12 cellular contexts compared by ENCODE assay signal in the genomic region with DNA sequence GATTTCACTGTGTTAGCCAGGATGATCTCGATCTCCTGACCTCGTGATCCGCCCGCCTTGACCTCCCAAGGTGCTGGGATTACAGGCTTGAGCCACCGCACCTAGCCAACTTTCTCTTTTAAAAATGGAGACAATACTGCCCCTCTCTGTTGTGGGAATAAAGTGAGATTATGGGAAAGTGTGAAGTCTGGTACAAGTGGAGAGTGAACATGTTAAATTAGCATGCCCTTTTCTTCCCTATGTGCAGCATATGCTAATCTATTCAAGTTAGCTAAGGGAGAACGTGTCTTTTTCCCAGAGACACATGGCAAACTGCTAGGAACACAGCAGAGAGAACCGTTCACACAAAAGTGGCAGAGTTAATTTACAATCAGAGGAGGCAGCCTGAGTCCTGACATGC. TPM values are rescaled to one million over a fixed set of nuclear protein-coding genes. Genes with fewer than 3 reads are reported as not detected.
DNase-seq lines count a peak whose midpoint lies in the region; ATAC-seq, FAIRE-seq and TF ChIP-seq lines count a peak whose summit lies in the region.
"Had no signal": no experiment of that assay in that cellular context is flagged by ENCODE, and none has a peak within 500 bp of the region (broad histone marks: within the 10 kb centered on the region; RNA-seq: fewer than 3 reads in every experiment).

No MANE protein-coding gene starts in this region.

- TF ChIP-seq POLR2A in HepG2 (IDR thresholded peaks at IDR 0.05; ENCODE audit: insufficient read depth in 1 of 2, low read depth in 2 of 2, low read length in 2 of 2) (no peak), right lobe of liver (IDR thresholded peaks at IDR 0.05) (no peak), heart left ventricle (IDR thresholded peaks at IDR 0.05) (no peak)

- H3K4me3 ChIP-seq in HepG2 (replicated peaks in 1 of 3; ENCODE audit: insufficient read depth in 1 of 3, low read depth in 2 of 3, low read length in 3 of 3) (no peak overlapping the region), right lobe of liver (no peak overlapping the region), fibroblast of lung (replicated peaks in 1 of 4; ENCODE audit: control extremely low read depth in 1 of 4, insufficient read depth in 1 of 4, low read depth in 3 of 4, low read length in 4 of 4) (no peak overlapping the region), H7 (ENCODE audit: insufficient read depth, low read depth, low read length) (no peak overlapping the region), heart left ventricle (no peak overlapping the region)

- WGBS in HepG2 (ENCODE audit: low lambda C conversion rate) = 98% methylated on average over 7 of the region's 7 CpGs
- WGBS in right lobe of liver (ENCODE audit: insufficient coverage, low coverage, low lambda C conversion rate, missing lambda C conversion rate) = 86% methylated on average over 7 of the region's 7 CpGs
- WGBS in heart left ventricle, 4 donors = 92 to 94% (median 93%) methylated on average over 7 of the region's 7 CpGs

- POLR2A ChIA-PET in HepG2 (lab: Yijun Ruan, JAX) = interaction anchor here (1.9 to 2.6 kb wide), 2 partner anchors 8 to 28 kb away, joined by 10 to 54 read pairs; partner anchors contain the start of gene MLF2
- POLR2A ChIA-PET in RWPE1 (lab: Yijun Ruan, JAX; ENCODE audit: low non-redundant PET) = interaction anchor here (0.7 kb wide), 1 partner anchor 127 kb away, joined by 3 read pairs; no protein-coding TSS in a partner anchor

- H3K9ac ChIP-seq in HepG2 (ENCODE audit: insufficient read depth, low read depth, low read length) (peak overlapping the region; percentile 29; the same call in 1 of the 2 replicates), fibroblast of lung (ENCODE audit: insufficient read depth, low read length) (no peak overlapping the region)
- H3K9ac ChIP-seq: parathyroid adenoma had no signal

- H3K27ac ChIP-seq in HepG2 (ENCODE audit: extremely low read length, insufficient read depth, low read length) (no peak overlapping the region), right lobe of liver (no peak overlapping the region), RWPE1 (peak overlapping the region; percentile 84), fibroblast of lung (ENCODE audit: insufficient read depth, low read length) (no peak overlapping the region), heart left ventricle (no peak overlapping the region)

- H3K4me1 ChIP-seq in HepG2 (ENCODE audit: insufficient read depth, low read length) = peaks cover 27% of the 10 kb centered on the region
- H3K4me1 ChIP-seq in right lobe of liver = peaks cover 0 to 13% (median 0%) of the 10 kb centered on the region in 4 donors
- H3K4me1 ChIP-seq in fibroblast of lung (ENCODE audit: control insufficient read depth, extremely low read depth, insufficient read depth, low read length) = no peaks in the 10 kb centered on the region
- H3K4me1 ChIP-seq in heart left ventricle = peaks cover 0 to 23% (median 11%) of the 10 kb centered on the region in 12 donors
- H3K4me1 ChIP-seq: parathyroid adenoma had no signal

- H3K4me2 ChIP-seq in HepG2 (ENCODE audit: low read depth, low read length) (0 out of 2 replicates have a peak overlapping the region, but pooled peaks have one; percentile 20), fibroblast of lung (ENCODE audit: extremely low read depth, insufficient read depth, low read length) (peak overlapping the region; percentile 19)

- TF ChIP-seq CTCF in HepG2 (CRISPR knock-in tag; IDR thresholded peaks at IDR 0.05) = no peak
- no peak for TF ChIP-seq CTCF in right lobe of liver (IDR thresholded peaks at IDR 0.05)
- no peak for TF ChIP-seq CTCF in RWPE1 (conservative IDR thresholded peaks at IDR 0.05; ENCODE audit: low read depth)
- no peak for TF ChIP-seq CTCF in fibroblast of lung (conservative IDR thresholded peaks at IDR 0.05 in 1 of 2, IDR thresholded peaks at IDR 0.05 in 1 of 2; ENCODE audit: low read depth in 1 of 2, low read length in 2 of 2)
- no peak for TF ChIP-seq CTCF in heart left ventricle (IDR thresholded peaks at IDR 0.05)

- H4K20me1 ChIP-seq in HepG2 (ENCODE audit: insufficient read depth, low read length) (no peaks in the 10 kb centered on the region), fibroblast of lung (ENCODE audit: control insufficient read depth, extremely low read depth, insufficient read depth, low read length) (no peaks in the 10 kb centered on the region)

- H3K36me3 ChIP-seq in HepG2 (replicated peaks in 1 of 2; ENCODE audit: control insufficient read depth in 1 of 2, insufficient read depth in 2 of 2, low read length in 2 of 2) = peaks cover 6 to 25% of the 10 kb centered on the region in 2 experiments; a peak in 4 of 5 replicates
- peaks cover 0 to 30% (median 4%) of the 10 kb centered on the region in 4 donors for H3K36me3 ChIP-seq in right lobe of liver
- peaks cover 16% of the 10 kb centered on the region for H3K36me3 ChIP-seq in fibroblast of lung (ENCODE audit: control insufficient read depth, insufficient read depth, low read length)
- H3K36me3 ChIP-seq in H7 (replicated peaks; ENCODE audit: control insufficient read depth, insufficient read depth, low read length) = peaks cover 17% of the 10 kb centered on the region
- peaks cover 0 to 38% (median 33%) of the 10 kb centered on the region in 9 donors for H3K36me3 ChIP-seq in heart left ventricle

- H3K27me3 ChIP-seq in HepG2 (ENCODE audit: control insufficient read depth in 1 of 2, insufficient read depth in 2 of 2, low read length in 2 of 2) = no peaks in the 10 kb centered on the region
- H3K27me3 ChIP-seq in right lobe of liver = no peaks in the 10 kb centered on the region
- H3K27me3 ChIP-seq in fibroblast of lung (ENCODE audit: control insufficient read depth, insufficient read depth, low read length) = no peaks in the 10 kb centered on the region
- H3K27me3 ChIP-seq in H7 (ENCODE audit: control insufficient read depth, insufficient read depth, low read length) = no peaks in the 10 kb centered on the region
- no peaks in the 10 kb centered on the region for H3K27me3 ChIP-seq in heart left ventricle
- H3K27me3 ChIP-seq: hepatocyte, left lung had no signal

- H2AFZ ChIP-seq in HepG2 (ENCODE audit: low read length) (no peak overlapping the region), fibroblast of lung (ENCODE audit: low read length) (no peak overlapping the region)
- H2AFZ ChIP-seq: hepatocyte, parathyroid adenoma had no signal

- in situ Hi-C loops in HepG2 (cut with HindIII; ENCODE audit: extremely low pct_ligation_motif_present, low pct_unique_long_range_greater_than_20kb) = no loop called here

- intact Hi-C loops in HepG2 (cut with micrococcal nuclease; ENCODE audit: unreplicated experiment) (loop anchor here (2.0 kb wide), 1 partner anchor 37 kb away; the partner anchor contains the start of gene ZNF384), right lobe of liver (cut with DNase I) (loop anchor here (10.0 kb wide), 2 partner anchors 61 to 71 kb away; partner anchors contain the start of gene ING4 (in 1 of the 2)), heart left ventricle (cut with DNase I) (loop anchor here in 4 of 10 donors (2.0 to 10.0 kb wide), 5 partner anchors 27 to 63 kb away; partner anchors contain the start of genes ING4 (in 2 of the 4), MLF2 (in 1 of the 4) and ZNF384 (in 1 of the 4))

- no peak for FAIRE-seq in HepG2 (lab: Jason Lieb, UNC)

- H3K79me2 ChIP-seq in HepG2 (ENCODE audit: insufficient read depth, low read length) = peaks cover 3% of the 10 kb centered on the region
- peaks cover 7% of the 10 kb centered on the region for H3K79me2 ChIP-seq in fibroblast of lung (ENCODE audit: control insufficient read depth, insufficient read depth, low read length)
- H3K79me2 ChIP-seq: parathyroid adenoma had no signal

- DNase-seq in HepG2 (ENCODE audit: low spot score) (no peak), right lobe of liver (no peak), RWPE1 (ENCODE audit: low spot score) (no peak), fibroblast of lung (ENCODE audit: low read depth in 2 of 2) (no peak), H7 (no peak), heart left ventricle (no peak), NCI-H128 (lab: John Stamatoyannopoulos, UW; ENCODE audit: unreplicated experiment) (no peak), NCI-H1105 (lab: John Stamatoyannopoulos, UW) (no peak)
- DNase-seq: C1 segment of cervical spinal cord, left lung had no signal

- no peak for ATAC-seq in HepG2
- ATAC-seq in right lobe of liver = no peak
- ATAC-seq in heart left ventricle = no peak
- ATAC-seq: left lung had no signal

- CTCF ChIA-PET in HepG2 (lab: Yijun Ruan, JAX; ENCODE audit: low intra/inter-chr PET ratio, low total read pairs) = no interaction called here
- CTCF ChIA-PET in RWPE1 (lab: Yijun Ruan, JAX) = interaction anchor here (0.5 to 0.7 kb wide), 2 partner anchors 26 to 508 kb away, joined by 3 to 4 read pairs; no protein-coding TSS in a partner anchor

- H3K9me3 ChIP-seq in HepG2 (ENCODE audit: low read length) (no peaks in the 10 kb centered on the region), right lobe of liver (no peaks in the 10 kb centered on the region), fibroblast of lung (ENCODE audit: control insufficient read depth, insufficient read depth, low read depth, low read length) (no peaks in the 10 kb centered on the region), heart left ventricle (no peaks in the 10 kb centered on the region)
- H3K9me3 ChIP-seq: left lung had no signal

- no peak for TF ChIP-seq EP300 in HepG2 (IDR thresholded peaks at IDR 0.05; ENCODE audit: low read depth in 2 of 2, low read length in 2 of 2)
- no peak for TF ChIP-seq EP300 in HepG2 (CRISPR knock-in tag; IDR thresholded peaks at IDR 0.05; ENCODE audit: borderline replicate concordance)

- BruUV-seq in HepG2 (replicated peaks; lab: Mats Ljungman, UMichigan) = no TSS peak

- TF ChIP-seq RAD21 in HepG2 (CRISPR knock-in tag; IDR thresholded peaks at IDR 0.05) = no peak

RNA-seq across cellular contexts. Expression of gene COPS7A, which starts 1.5 kb away (rescaled TPM):
- total RNA-seq in HepG2 (2016; rRNA removed; fragmentation: Illumina TruSeq; extraction: Trizol) = 38.0 and 40.0 TPM in 2 replicates
- total RNA-seq in HepG2 (2016; cell fraction: cytosol; rRNA removed; fragmentation: Illumina TruSeq; extraction: Trizol; ENCODE audit: low read depth) = 16.6 and 19.7 TPM in 2 replicates
- total RNA-seq in HepG2 (2016; cell fraction: insoluble cytoplasmic fraction; rRNA removed; fragmentation: Illumina TruSeq; extraction: Trizol) = 38.4 and 43.8 TPM in 2 replicates
- total RNA-seq in HepG2 (2016; cell fraction: membrane; rRNA removed; fragmentation: Illumina TruSeq; extraction: Trizol) = 33.7 and 38.9 TPM in 2 replicates
- 20.4 and 24.9 TPM in 2 replicates for total RNA-seq in HepG2 (2016; cell fraction: nucleus; rRNA removed; fragmentation: Illumina TruSeq; extraction: Trizol)
- polyA plus RNA-seq in HepG2 (2011; rRNA removed) = 71.4 and 73.6 TPM in 2 replicates
- polyA plus RNA-seq in HepG2 (2011; cell fraction: cytosol; rRNA removed) = 68.4 and 72.5 TPM in 2 replicates
- 96.7 and 97.8 TPM in 2 replicates for polyA plus RNA-seq in HepG2 (2011; cell fraction: nucleus; rRNA removed)
- 27.8 and 28.6 TPM in 2 replicates for polyA plus RNA-seq in HepG2 (2012)
- 16.8 and 17.8 TPM in 2 replicates for polyA plus RNA-seq in HepG2 (2016; cell fraction: cytosol; fragmentation: Illumina TruSeq; extraction: Trizol; ENCODE audit: low read depth)
- polyA plus RNA-seq in HepG2 (2016; cell fraction: insoluble cytoplasmic fraction; fragmentation: Illumina TruSeq; extraction: Trizol; ENCODE audit: low read depth) = 43.9 and 53.4 TPM in 2 replicates
- 27.8 and 32.9 TPM in 2 replicates for polyA plus RNA-seq in HepG2 (2016; cell fraction: membrane; fragmentation: Illumina TruSeq; extraction: Trizol; ENCODE audit: low read depth)
- polyA plus RNA-seq in HepG2 (2016; cell fraction: nucleus; fragmentation: Illumina TruSeq; extraction: Trizol; ENCODE audit: insufficient read depth, low read depth) = 43.1 and 49.0 TPM in 2 replicates
- 54.1 and 62.8 TPM in 2 replicates for polyA minus RNA-seq in HepG2 (2011; rRNA and poly(A)+ RNA removed; ENCODE audit: low replicate concordance)
- polyA minus RNA-seq in HepG2 (2011; cell fraction: cytosol; rRNA and poly(A)+ RNA removed) = 14.6 and 16.3 TPM in 2 replicates
- 9.7 and 12.6 TPM in 2 replicates for polyA minus RNA-seq in HepG2 (2011; cell fraction: nucleus; rRNA and poly(A)+ RNA removed)
- 10 to 100 TPM; 26.7 to 49.5 (median 30.6) TPM for total RNA-seq in right lobe of liver
- total RNA-seq in fibroblast of lung = 67.0 and 79.1 TPM in 2 replicates
- 114 and 138 TPM in 2 replicates for polyA plus RNA-seq in fibroblast of lung
- 82.4 and 105 TPM in 2 replicates for polyA plus RNA-seq in fibroblast of lung (2012)
- polyA minus RNA-seq in fibroblast of lung (ENCODE audit: low replicate concordance) = 127 and 133 TPM in 2 replicates
- 72.1 and 77.6 TPM in 2 replicates for total RNA-seq in H7 (2014; rRNA removed; shearing (Covaris generic))
- total RNA-seq in heart left ventricle = 10 to 100 TPM; 56.7 to 96.4 (median 82.6) TPM
- 100 to 1,000 TPM in 1 of 2 donors, 10 to 100 TPM in 1; 54.1 to 108 TPM for polyA plus RNA-seq in heart left ventricle

RNA-seq across cellular contexts. Expression of gene PIANP, which starts 24.7 kb away (rescaled TPM):
- not detected in 2 replicates for total RNA-seq in HepG2 (2016; rRNA removed; fragmentation: Illumina TruSeq; extraction: Trizol)
- not detected in 2 replicates for total RNA-seq in HepG2 (2016; cell fraction: cytosol; rRNA removed; fragmentation: Illumina TruSeq; extraction: Trizol; ENCODE audit: low read depth)
- total RNA-seq in HepG2 (2016; cell fraction: insoluble cytoplasmic fraction; rRNA removed; fragmentation: Illumina TruSeq; extraction: Trizol) = not detected in 2 replicates
- not detected in 2 replicates for total RNA-seq in HepG2 (2016; cell fraction: membrane; rRNA removed; fragmentation: Illumina TruSeq; extraction: Trizol)
- not detected in 2 replicates for total RNA-seq in HepG2 (2016; cell fraction: nucleus; rRNA removed; fragmentation: Illumina TruSeq; extraction: Trizol)
- polyA plus RNA-seq in HepG2 (2011; rRNA removed) = not detected in 2 replicates
- not detected in 2 replicates for polyA plus RNA-seq in HepG2 (2011; cell fraction: cytosol; rRNA removed)
- not detected in 2 replicates for polyA plus RNA-seq in HepG2 (2011; cell fraction: nucleus; rRNA removed)
- 0.07 TPM in 1 of 2 replicates, not detected in the other for polyA plus RNA-seq in HepG2 (2012)
- polyA plus RNA-seq in HepG2 (2016; cell fraction: cytosol; fragmentation: Illumina TruSeq; extraction: Trizol; ENCODE audit: low read depth) = not detected in 2 replicates
- not detected in 2 replicates for polyA plus RNA-seq in HepG2 (2016; cell fraction: insoluble cytoplasmic fraction; fragmentation: Illumina TruSeq; extraction: Trizol; ENCODE audit: low read depth)
- polyA plus RNA-seq in HepG2 (2016; cell fraction: membrane; fragmentation: Illumina TruSeq; extraction: Trizol; ENCODE audit: low read depth) = not detected in 2 replicates
- polyA plus RNA-seq in HepG2 (2016; cell fraction: nucleus; fragmentation: Illumina TruSeq; extraction: Trizol; ENCODE audit: insufficient read depth, low read depth) = not detected in 2 replicates
- not detected in 2 replicates for polyA minus RNA-seq in HepG2 (2011; rRNA and poly(A)+ RNA removed; ENCODE audit: low replicate concordance)
- polyA minus RNA-seq in HepG2 (2011; cell fraction: cytosol; rRNA and poly(A)+ RNA removed) = not detected in 2 replicates
- polyA minus RNA-seq in HepG2 (2011; cell fraction: nucleus; rRNA and poly(A)+ RNA removed) = not detected in 2 replicates
- total RNA-seq in right lobe of liver = not detected
- total RNA-seq in fibroblast of lung = under 0.01 and 0.17 TPM in 2 replicates
- 0.49 and 0.87 TPM in 2 replicates for polyA plus RNA-seq in fibroblast of lung
- 3.0 and 5.0 TPM in 2 replicates for polyA plus RNA-seq in fibroblast of lung (2012)
- 8.5 and 13.6 TPM in 2 replicates for polyA minus RNA-seq in fibroblast of lung (ENCODE audit: low replicate concordance)
- total RNA-seq in H7 (2014; rRNA removed; shearing (Covaris generic)) = 0.42 and 1.4 TPM in 2 replicates
- total RNA-seq in heart left ventricle = under 1 TPM in 3 of 9 donors, not detected in 6; 0.11 to 0.32 (median 0.22) TPM
- under 1 TPM; 0.15 to 0.28 TPM for polyA plus RNA-seq in heart left ventricle

RNA-seq across cellular contexts. Expression of gene MLF2, which starts 27.6 kb away (rescaled TPM):
- total RNA-seq in HepG2 (2016; rRNA removed; fragmentation: Illumina TruSeq; extraction: Trizol) = 88.1 and 95.8 TPM in 2 replicates
- 20.8 and 28.2 TPM in 2 replicates for total RNA-seq in HepG2 (2016; cell fraction: cytosol; rRNA removed; fragmentation: Illumina TruSeq; extraction: Trizol; ENCODE audit: low read depth)
- 86.9 and 96.5 TPM in 2 replicates for total RNA-seq in HepG2 (2016; cell fraction: insoluble cytoplasmic fraction; rRNA removed; fragmentation: Illumina TruSeq; extraction: Trizol)
- 41.7 and 71.5 TPM in 2 replicates for total RNA-seq in HepG2 (2016; cell fraction: membrane; rRNA removed; fragmentation: Illumina TruSeq; extraction: Trizol)
- 50.4 and 54.8 TPM in 2 replicates for total RNA-seq in HepG2 (2016; cell fraction: nucleus; rRNA removed; fragmentation: Illumina TruSeq; extraction: Trizol)
- 167 and 178 TPM in 2 replicates for polyA plus RNA-seq in HepG2 (2011; rRNA removed)
- polyA plus RNA-seq in HepG2 (2011; cell fraction: cytosol; rRNA removed) = 182 and 203 TPM in 2 replicates
- polyA plus RNA-seq in HepG2 (2011; cell fraction: nucleus; rRNA removed) = 234 and 240 TPM in 2 replicates
- polyA plus RNA-seq in HepG2 (2012) = 94.9 and 97.7 TPM in 2 replicates
- 31.3 and 48.0 TPM in 2 replicates for polyA plus RNA-seq in HepG2 (2016; cell fraction: cytosol; fragmentation: Illumina TruSeq; extraction: Trizol; ENCODE audit: low read depth)
- polyA plus RNA-seq in HepG2 (2016; cell fraction: insoluble cytoplasmic fraction; fragmentation: Illumina TruSeq; extraction: Trizol; ENCODE audit: low read depth) = 178 and 184 TPM in 2 replicates
- polyA plus RNA-seq in HepG2 (2016; cell fraction: membrane; fragmentation: Illumina TruSeq; extraction: Trizol; ENCODE audit: low read depth) = 69.7 and 93.5 TPM in 2 replicates
- 128 and 129 TPM in 2 replicates for polyA plus RNA-seq in HepG2 (2016; cell fraction: nucleus; fragmentation: Illumina TruSeq; extraction: Trizol; ENCODE audit: insufficient read depth, low read depth)
- polyA minus RNA-seq in HepG2 (2011; rRNA and poly(A)+ RNA removed; ENCODE audit: low replicate concordance) = 127 and 179 TPM in 2 replicates
- polyA minus RNA-seq in HepG2 (2011; cell fraction: cytosol; rRNA and poly(A)+ RNA removed) = 36.1 and 36.7 TPM in 2 replicates
- polyA minus RNA-seq in HepG2 (2011; cell fraction: nucleus; rRNA and poly(A)+ RNA removed) = 47.3 and 50.7 TPM in 2 replicates
- 100 to 1,000 TPM; 104 to 185 (median 134) TPM for total RNA-seq in right lobe of liver
- total RNA-seq in fibroblast of lung = 88.6 and 106 TPM in 2 replicates
- polyA plus RNA-seq in fibroblast of lung = 287 and 289 TPM in 2 replicates
- 211 and 244 TPM in 2 replicates for polyA plus RNA-seq in fibroblast of lung (2012)
- 376 and 386 TPM in 2 replicates for polyA minus RNA-seq in fibroblast of lung (ENCODE audit: low replicate concordance)
- 293 and 322 TPM in 2 replicates for total RNA-seq in H7 (2014; rRNA removed; shearing (Covaris generic))
- 100 to 1,000 TPM; 126 to 207 (median 152) TPM for total RNA-seq in heart left ventricle
- 100 to 1,000 TPM; 136 to 231 TPM for polyA plus RNA-seq in heart left ventricle

RNA-seq across cellular contexts. Expression of gene ZNF384, which starts 36.2 kb away (rescaled TPM):
- total RNA-seq in HepG2 (2016; rRNA removed; fragmentation: Illumina TruSeq; extraction: Trizol) (23.6 and 24.1 TPM in 2 replicates), right lobe of liver (10 to 100 TPM; 11.9 to 22.3 (median 18.3) TPM), fibroblast of lung (9.8 and 12.2 TPM in 2 replicates), heart left ventricle (10 to 100 TPM; 19.4 to 38.1 (median 25.2) TPM)
- 9.5 and 12.0 TPM in 2 replicates for total RNA-seq in HepG2 (2016; cell fraction: cytosol; rRNA removed; fragmentation: Illumina TruSeq; extraction: Trizol; ENCODE audit: low read depth)
- 19.2 and 25.6 TPM in 2 replicates for total RNA-seq in HepG2 (2016; cell fraction: insoluble cytoplasmic fraction; rRNA removed; fragmentation: Illumina TruSeq; extraction: Trizol)
- 22.5 and 24.6 TPM in 2 replicates for total RNA-seq in HepG2 (2016; cell fraction: membrane; rRNA removed; fragmentation: Illumina TruSeq; extraction: Trizol)
- total RNA-seq in HepG2 (2016; cell fraction: nucleus; rRNA removed; fragmentation: Illumina TruSeq; extraction: Trizol) = 23.6 and 28.7 TPM in 2 replicates
- polyA plus RNA-seq in HepG2 (2011; rRNA removed) (54.3 and 55.3 TPM in 2 replicates), fibroblast of lung (34.8 and 49.6 TPM in 2 replicates), heart left ventricle (10 to 100 TPM; 15.0 to 29.7 TPM)
- polyA plus RNA-seq in HepG2 (2011; cell fraction: cytosol; rRNA removed) = 26.5 and 29.9 TPM in 2 replicates
- polyA plus RNA-seq in HepG2 (2011; cell fraction: nucleus; rRNA removed) = 112 and 139 TPM in 2 replicates
- 40.4 and 40.6 TPM in 2 replicates for polyA plus RNA-seq in HepG2 (2012)
- 10.8 and 12.9 TPM in 2 replicates for polyA plus RNA-seq in HepG2 (2016; cell fraction: cytosol; fragmentation: Illumina TruSeq; extraction: Trizol; ENCODE audit: low read depth)
- polyA plus RNA-seq in HepG2 (2016; cell fraction: insoluble cytoplasmic fraction; fragmentation: Illumina TruSeq; extraction: Trizol; ENCODE audit: low read depth) = 33.3 and 40.1 TPM in 2 replicates
- polyA plus RNA-seq in HepG2 (2016; cell fraction: membrane; fragmentation: Illumina TruSeq; extraction: Trizol; ENCODE audit: low read depth) = 24.4 and 28.3 TPM in 2 replicates
- 82.1 and 94.6 TPM in 2 replicates for polyA plus RNA-seq in HepG2 (2016; cell fraction: nucleus; fragmentation: Illumina TruSeq; extraction: Trizol; ENCODE audit: insufficient read depth, low read depth)
- polyA minus RNA-seq in HepG2 (2011; rRNA and poly(A)+ RNA removed; ENCODE audit: low replicate concordance) = 80.0 and 92.0 TPM in 2 replicates
- polyA minus RNA-seq in HepG2 (2011; cell fraction: cytosol; rRNA and poly(A)+ RNA removed) = 13.9 and 16.4 TPM in 2 replicates
- polyA minus RNA-seq in HepG2 (2011; cell fraction: nucleus; rRNA and poly(A)+ RNA removed) = 55.5 and 59.3 TPM in 2 replicates
- polyA plus RNA-seq in fibroblast of lung (2012) = 29.0 and 33.3 TPM in 2 replicates
- 56.6 and 87.0 TPM in 2 replicates for polyA minus RNA-seq in fibroblast of lung (ENCODE audit: low replicate concordance)
- 34.4 and 40.3 TPM in 2 replicates for total RNA-seq in H7 (2014; rRNA removed; shearing (Covaris generic))

RNA-seq across cellular contexts. Expression of gene PTMS, which starts 40.8 kb away (rescaled TPM):
- total RNA-seq in HepG2 (2016; rRNA removed; fragmentation: Illumina TruSeq; extraction: Trizol) = 40.5 and 42.1 TPM in 2 replicates
- total RNA-seq in HepG2 (2016; cell fraction: cytosol; rRNA removed; fragmentation: Illumina TruSeq; extraction: Trizol; ENCODE audit: low read depth) = 20.4 and 25.8 TPM in 2 replicates
- 34.7 and 40.6 TPM in 2 replicates for total RNA-seq in HepG2 (2016; cell fraction: insoluble cytoplasmic fraction; rRNA removed; fragmentation: Illumina TruSeq; extraction: Trizol)
- 33.5 and 39.4 TPM in 2 replicates for total RNA-seq in HepG2 (2016; cell fraction: membrane; rRNA removed; fragmentation: Illumina TruSeq; extraction: Trizol)
- 24.6 and 26.7 TPM in 2 replicates for total RNA-seq in HepG2 (2016; cell fraction: nucleus; rRNA removed; fragmentation: Illumina TruSeq; extraction: Trizol)
- 79.1 and 82.4 TPM in 2 replicates for polyA plus RNA-seq in HepG2 (2011; rRNA removed)
- 82.7 and 86.9 TPM in 2 replicates for polyA plus RNA-seq in HepG2 (2011; cell fraction: cytosol; rRNA removed)
- 107 and 116 TPM in 2 replicates for polyA plus RNA-seq in HepG2 (2011; cell fraction: nucleus; rRNA removed)
- polyA plus RNA-seq in HepG2 (2012) = 128 and 237 TPM in 2 replicates
- polyA plus RNA-seq in HepG2 (2016; cell fraction: cytosol; fragmentation: Illumina TruSeq; extraction: Trizol; ENCODE audit: low read depth) = 96.6 and 97.7 TPM in 2 replicates
- 162 and 207 TPM in 2 replicates for polyA plus RNA-seq in HepG2 (2016; cell fraction: insoluble cytoplasmic fraction; fragmentation: Illumina TruSeq; extraction: Trizol; ENCODE audit: low read depth)
- polyA plus RNA-seq in HepG2 (2016; cell fraction: membrane; fragmentation: Illumina TruSeq; extraction: Trizol; ENCODE audit: low read depth) = 140 and 143 TPM in 2 replicates
- 169 and 175 TPM in 2 replicates for polyA plus RNA-seq in HepG2 (2016; cell fraction: nucleus; fragmentation: Illumina TruSeq; extraction: Trizol; ENCODE audit: insufficient read depth, low read depth)
- 46.9 and 158 TPM in 2 replicates for polyA minus RNA-seq in HepG2 (2011; rRNA and poly(A)+ RNA removed; ENCODE audit: low replicate concordance)
- polyA minus RNA-seq in HepG2 (2011; cell fraction: cytosol; rRNA and poly(A)+ RNA removed) = 19.3 and 21.6 TPM in 2 replicates
- 8.1 and 13.0 TPM in 2 replicates for polyA minus RNA-seq in HepG2 (2011; cell fraction: nucleus; rRNA and poly(A)+ RNA removed)
- 100 to 1,000 TPM; 113 to 484 (median 404) TPM for total RNA-seq in right lobe of liver
- 29.5 and 63.6 TPM in 2 replicates for total RNA-seq in fibroblast of lung
- 269 and 312 TPM in 2 replicates for polyA plus RNA-seq in fibroblast of lung
- 689 and 844 TPM in 2 replicates for polyA plus RNA-seq in fibroblast of lung (2012)
- 1,246 and 1,454 TPM in 2 replicates for polyA minus RNA-seq in fibroblast of lung (ENCODE audit: low replicate concordance)
- 237 and 270 TPM in 2 replicates for total RNA-seq in H7 (2014; rRNA removed; shearing (Covaris generic))
- total RNA-seq in heart left ventricle = 100 to 1,000 TPM in 5 of 9 donors, 10 to 100 TPM in 4; 72.9 to 227 (median 100) TPM
- polyA plus RNA-seq in heart left ventricle = 100 to 1,000 TPM; 274 to 331 TPM
